Comparison of ENCODE assay signal across 16 cellular contexts in genomic region chr19:29273000-29273691, GRCh38.
"Had no signal": no experiment of that assay in that cellular context is flagged by ENCODE, and none has a peak within 500 bp of the region (broad histone marks: within the 10 kb centered on the region; RNA-seq: fewer than 3 reads in every experiment).

No MANE protein-coding gene starts in this region.

- H3K27ac ChIP-seq: ascending aorta, colonic mucosa, left lung, tibial artery, vagina had no signal

- H3K4me3 ChIP-seq: ascending aorta, colonic mucosa, left lung, tibial artery, vagina had no signal

- DNase-seq: activated B cell treated with CpG ODN at 0.5 μM for 24 hours; activated CD4-positive, alpha-beta memory T cell treated with anti-CD3 and anti-CD28 coated beads for 36 hours; activated CD4-positive, alpha-beta T cell treated with anti-CD3 and anti-CD28 coated beads for 4 hours; activated effector memory CD4-positive, alpha-beta T cell treated with anti-CD3 and anti-CD28 coated beads, Interleukin-2, amount 50 U/mL, for 16 hours; activated T-cell treated with anti-CD3 and anti-CD28 coated beads, Interleukin-2, amount 50 U/mL, for 48 hours; colonic mucosa; erythroblast; hypothalamus; kidney; left lung; midbrain; stimulated activated naive CD4-positive, alpha-beta T cell; substantia nigra had no signal

- H3K27me3 ChIP-seq: ascending aorta, colonic mucosa, vagina had no signal

- H3K36me3 ChIP-seq: ascending aorta, colonic mucosa, left lung, tibial artery, vagina had no signal

- ATAC-seq: left lung had no signal

- H3K4me1 ChIP-seq: ascending aorta, colonic mucosa, left lung, tibial artery, vagina had no signal

- H3K9me3 ChIP-seq: ascending aorta, colonic mucosa, tibial artery, vagina had no signal
